1 cellular context compared by ENCODE assay signal in the genomic region with DNA sequence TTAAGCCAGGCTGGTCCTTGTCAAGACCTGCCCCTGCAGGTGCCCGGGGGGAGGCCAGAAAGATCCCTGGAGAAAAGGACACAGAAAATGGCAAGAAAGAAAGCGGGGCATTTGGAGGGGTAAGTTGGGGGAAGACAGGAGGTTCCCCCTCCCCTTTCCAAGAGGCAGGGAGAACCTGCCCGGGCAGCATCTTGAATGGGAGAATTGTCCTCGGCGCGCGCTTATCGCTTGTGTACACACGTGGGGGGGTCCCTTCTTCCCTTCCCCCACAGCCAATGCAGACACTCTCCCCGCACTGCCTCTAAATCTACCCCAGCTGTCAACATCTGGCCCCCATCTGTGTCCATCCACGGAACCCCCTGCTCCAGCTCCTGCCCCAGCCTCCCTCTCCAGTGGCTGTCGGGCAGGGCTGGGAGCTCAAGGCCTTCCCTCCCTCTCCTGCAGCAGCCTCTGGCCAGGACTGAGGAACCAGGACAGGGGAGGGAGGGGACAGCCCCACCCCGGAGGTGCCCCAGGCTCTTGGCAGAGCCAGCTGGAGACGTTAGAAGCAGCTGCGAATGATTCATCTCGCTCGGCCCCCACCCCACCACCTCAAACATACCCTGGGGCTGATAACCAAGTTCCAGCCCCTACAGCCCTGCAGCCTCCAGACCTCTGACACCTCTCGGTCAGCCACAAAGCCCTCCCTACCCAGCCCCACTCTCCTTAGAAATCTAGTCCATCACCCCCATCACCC.
A peak's percentile ranks its signal among the peaks of the same experiment; 100 is the strongest.
TF ChIP-seq lines count a peak whose summit lies in the region.

No MANE protein-coding gene starts in this region.

TF ChIP-seq in HepG2, 621 proteins besides CTCF, POLR2A, EP300 and RAD21 (continued from another document and continues in another):
- TF ChIP-seq ZBTB38 (CRISPR knock-in tag; IDR thresholded peaks at IDR 0.05) (no peak), ZNF354B (CRISPR knock-in tag; IDR thresholded peaks at IDR 0.05) (no peak), HNRNPL (IDR thresholded peaks at IDR 0.05; ENCODE audit: low read depth, low read length) (peak; percentile 90), ATF1 (CRISPR knock-in tag; IDR thresholded peaks at IDR 0.05) (no peak), NR2F1 (CRISPR knock-in tag; IDR thresholded peaks at IDR 0.05) (no peak), FOXP1 (IDR thresholded peaks at IDR 0.05) (no peak), FOXP1 (CRISPR knock-in tag; IDR thresholded peaks at IDR 0.05) (peak; percentile 27; the same call in 1 of the 2 replicates), SNRNP70 (IDR thresholded peaks at IDR 0.05; ENCODE audit: low read depth, low read length) (no peak), ZNF841 (CRISPR knock-in tag; IDR thresholded peaks at IDR 0.05; ENCODE audit: borderline replicate concordance) (no peak), ZNF230 (CRISPR knock-in tag; IDR thresholded peaks at IDR 0.05) (no peak), NKX3-1 (CRISPR knock-in tag; IDR thresholded peaks at IDR 0.05) (no peak), KAT2B (IDR thresholded peaks at IDR 0.05; ENCODE audit: borderline replicate concordance, low read depth, low read length) (no peak), ZBTB37 (CRISPR knock-in tag; IDR thresholded peaks at IDR 0.05) (peak; percentile 76), ONECUT2 (CRISPR knock-in tag; IDR thresholded peaks at IDR 0.05) (0 out of 2 replicates have a peak, but pooled peaks have one; percentile 25), ZNF451 (CRISPR knock-in tag; IDR thresholded peaks at IDR 0.05) (no peak), ZSCAN21 (CRISPR knock-in tag; IDR thresholded peaks at IDR 0.05; ENCODE audit: borderline replicate concordance) (0 out of 2 replicates have a peak, but pooled peaks have one; percentile 37), HCFC1 (IDR thresholded peaks at IDR 0.05; ENCODE audit: low read depth, low read length) (no peak), ZNF616 (CRISPR knock-in tag; IDR thresholded peaks at IDR 0.05; ENCODE audit: low read depth) (no peak), STAT6 (CRISPR knock-in tag; IDR thresholded peaks at IDR 0.05; ENCODE audit: borderline replicate concordance) (no peak), CHCHD3 (CRISPR knock-in tag; IDR thresholded peaks at IDR 0.05) (no peak), PHF5A (CRISPR knock-in tag; IDR thresholded peaks at IDR 0.05; ENCODE audit: low read depth, unreplicated experiment) (no peak), ATF4 (CRISPR knock-in tag; IDR thresholded peaks at IDR 0.05) (no peak), HOXA3 (CRISPR knock-in tag; IDR thresholded peaks at IDR 0.05) (peak; percentile 55), ARNT (IDR thresholded peaks at IDR 0.05) (no peak), MEIS1 (CRISPR knock-in tag; IDR thresholded peaks at IDR 0.05; ENCODE audit: borderline replicate concordance) (no peak), ATAD3A (CRISPR knock-in tag; IDR thresholded peaks at IDR 0.05) (no peak), GPN1 (CRISPR knock-in tag; IDR thresholded peaks at IDR 0.05; ENCODE audit: borderline replicate concordance) (no peak), MTF2 (CRISPR knock-in tag; IDR thresholded peaks at IDR 0.05; ENCODE audit: borderline replicate concordance) (no peak), STAG1 (CRISPR knock-in tag; IDR thresholded peaks at IDR 0.05) (no peak), ZNF44 (CRISPR knock-in tag; IDR thresholded peaks at IDR 0.05) (no peak), FOXA1 (IDR thresholded peaks at IDR 0.05) (no peak), FOXA1 (CRISPR knock-in tag; IDR thresholded peaks at IDR 0.05) (peak; percentile 97), ZFYVE20 (CRISPR knock-in tag; IDR thresholded peaks at IDR 0.05; ENCODE audit: borderline replicate concordance, low read depth) (no peak), TMF1 (CRISPR knock-in tag; IDR thresholded peaks at IDR 0.05; ENCODE audit: low read depth) (no peak), DNMT3B (CRISPR knock-in tag; conservative IDR thresholded peaks at IDR 0.05) (no peak), ZNF234 (CRISPR knock-in tag; conservative IDR thresholded peaks at IDR 0.05) (no peak), ZNF773 (CRISPR knock-in tag; IDR thresholded peaks at IDR 0.05; ENCODE audit: borderline replicate concordance) (no peak), ZNF180 (CRISPR knock-in tag; IDR thresholded peaks at IDR 0.05; ENCODE audit: borderline replicate concordance, low read depth) (0 out of 2 replicates have a peak, but pooled peaks have one; percentile 54), ZNF503 (CRISPR knock-in tag; IDR thresholded peaks at IDR 0.05) (no peak), PLSCR1 (CRISPR knock-in tag; IDR thresholded peaks at IDR 0.05; ENCODE audit: borderline replicate concordance) (no peak)
- TF ChIP-seq, protein P1, sequence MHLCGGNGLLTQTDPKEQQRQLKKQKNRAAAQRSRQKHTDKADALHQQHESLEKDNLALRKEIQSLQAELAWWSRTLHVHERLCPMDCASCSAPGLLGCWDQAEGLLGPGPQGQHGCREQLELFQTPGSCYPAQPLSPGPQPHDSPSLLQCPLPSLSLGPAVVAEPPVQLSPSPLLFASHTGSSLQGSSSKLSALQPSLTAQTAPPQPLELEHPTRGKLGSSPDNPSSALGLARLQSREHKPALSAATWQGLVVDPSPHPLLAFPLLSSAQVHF (CRISPR knock-in tag; IDR thresholded peaks at IDR 0.05) = no peak
- TF ChIP-seq, protein P2, sequence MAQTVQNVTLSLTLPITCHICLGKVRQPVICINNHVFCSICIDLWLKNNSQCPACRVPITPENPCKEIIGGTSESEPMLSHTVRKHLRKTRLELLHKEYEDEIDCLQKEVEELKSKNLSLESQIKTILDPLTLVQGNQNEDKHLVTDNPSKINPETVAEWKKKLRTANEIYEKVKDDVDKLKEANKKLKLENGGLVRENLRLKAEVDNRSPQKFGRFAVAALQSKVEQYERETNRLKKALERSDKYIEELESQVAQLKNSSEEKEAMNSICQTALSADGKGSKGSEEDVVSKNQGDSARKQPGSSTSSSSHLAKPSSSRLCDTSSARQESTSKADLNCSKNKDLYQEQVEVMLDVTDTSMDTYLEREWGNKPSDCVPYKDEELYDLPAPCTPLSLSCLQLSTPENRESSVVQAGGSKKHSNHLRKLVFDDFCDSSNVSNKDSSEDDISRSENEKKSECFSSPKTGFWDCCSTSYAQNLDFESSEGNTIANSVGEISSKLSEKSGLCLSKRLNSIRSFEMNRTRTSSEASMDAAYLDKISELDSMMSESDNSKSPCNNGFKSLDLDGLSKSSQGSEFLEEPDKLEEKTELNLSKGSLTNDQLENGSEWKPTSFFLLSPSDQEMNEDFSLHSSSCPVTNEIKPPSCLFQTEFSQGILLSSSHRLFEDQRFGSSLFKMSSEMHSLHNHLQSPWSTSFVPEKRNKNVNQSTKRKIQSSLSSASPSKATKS (CRISPR knock-in tag; IDR thresholded peaks at IDR 0.05) = no peak
- TF ChIP-seq, protein P3, sequence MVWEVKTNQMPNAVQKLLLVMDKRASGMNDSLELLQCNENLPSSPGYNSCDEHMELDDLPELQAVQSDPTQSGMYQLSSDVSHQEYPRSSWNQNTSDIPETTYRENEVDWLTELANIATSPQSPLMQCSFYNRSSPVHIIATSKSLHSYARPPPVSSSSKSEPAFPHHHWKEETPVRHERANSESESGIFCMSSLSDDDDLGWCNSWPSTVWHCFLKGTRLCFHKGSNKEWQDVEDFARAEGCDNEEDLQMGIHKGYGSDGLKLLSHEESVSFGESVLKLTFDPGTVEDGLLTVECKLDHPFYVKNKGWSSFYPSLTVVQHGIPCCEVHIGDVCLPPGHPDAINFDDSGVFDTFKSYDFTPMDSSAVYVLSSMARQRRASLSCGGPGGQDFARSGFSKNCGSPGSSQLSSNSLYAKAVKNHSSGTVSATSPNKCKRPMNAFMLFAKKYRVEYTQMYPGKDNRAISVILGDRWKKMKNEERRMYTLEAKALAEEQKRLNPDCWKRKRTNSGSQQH (CRISPR knock-in tag; IDR thresholded peaks at IDR 0.05; ENCODE audit: low read depth) = no peak
- TF ChIP-seq, protein P4, sequence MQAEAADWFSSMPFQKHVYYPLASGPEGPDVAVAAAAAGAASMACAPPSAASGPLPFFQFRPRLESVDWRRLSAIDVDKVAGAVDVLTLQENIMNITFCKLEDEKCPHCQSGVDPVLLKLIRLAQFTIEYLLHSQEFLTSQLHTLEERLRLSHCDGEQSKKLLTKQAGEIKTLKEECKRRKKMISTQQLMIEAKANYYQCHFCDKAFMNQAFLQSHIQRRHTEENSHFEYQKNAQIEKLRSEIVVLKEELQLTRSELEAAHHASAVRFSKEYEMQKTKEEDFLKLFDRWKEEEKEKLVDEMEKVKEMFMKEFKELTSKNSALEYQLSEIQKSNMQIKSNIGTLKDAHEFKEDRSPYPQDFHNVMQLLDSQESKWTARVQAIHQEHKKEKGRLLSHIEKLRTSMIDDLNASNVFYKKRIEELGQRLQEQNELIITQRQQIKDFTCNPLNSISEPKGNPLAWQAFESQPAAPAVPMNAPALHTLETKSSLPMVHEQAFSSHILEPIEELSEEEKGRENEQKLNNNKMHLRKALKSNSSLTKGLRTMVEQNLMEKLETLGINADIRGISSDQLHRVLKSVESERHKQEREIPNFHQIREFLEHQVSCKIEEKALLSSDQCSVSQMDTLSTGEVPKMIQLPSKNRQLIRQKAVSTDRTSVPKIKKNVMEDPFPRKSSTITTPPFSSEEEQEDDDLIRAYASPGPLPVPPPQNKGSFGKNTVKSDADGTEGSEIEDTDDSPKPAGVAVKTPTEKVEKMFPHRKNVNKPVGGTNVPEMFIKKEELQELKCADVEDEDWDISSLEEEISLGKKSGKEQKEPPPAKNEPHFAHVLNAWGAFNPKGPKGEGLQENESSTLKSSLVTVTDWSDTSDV (CRISPR knock-in tag; IDR thresholded peaks at IDR 0.05) = no peak
- TF ChIP-seq, protein P5, sequence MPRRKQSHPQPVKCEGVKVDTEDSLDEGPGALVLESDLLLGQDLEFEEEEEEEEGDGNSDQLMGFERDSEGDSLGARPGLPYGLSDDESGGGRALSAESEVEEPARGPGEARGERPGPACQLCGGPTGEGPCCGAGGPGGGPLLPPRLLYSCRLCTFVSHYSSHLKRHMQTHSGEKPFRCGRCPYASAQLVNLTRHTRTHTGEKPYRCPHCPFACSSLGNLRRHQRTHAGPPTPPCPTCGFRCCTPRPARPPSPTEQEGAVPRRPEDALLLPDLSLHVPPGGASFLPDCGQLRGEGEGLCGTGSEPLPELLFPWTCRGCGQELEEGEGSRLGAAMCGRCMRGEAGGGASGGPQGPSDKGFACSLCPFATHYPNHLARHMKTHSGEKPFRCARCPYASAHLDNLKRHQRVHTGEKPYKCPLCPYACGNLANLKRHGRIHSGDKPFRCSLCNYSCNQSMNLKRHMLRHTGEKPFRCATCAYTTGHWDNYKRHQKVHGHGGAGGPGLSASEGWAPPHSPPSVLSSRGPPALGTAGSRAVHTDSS (CRISPR knock-in tag; conservative IDR thresholded peaks at IDR 0.05) = no peak
